In the genomic region with DNA sequence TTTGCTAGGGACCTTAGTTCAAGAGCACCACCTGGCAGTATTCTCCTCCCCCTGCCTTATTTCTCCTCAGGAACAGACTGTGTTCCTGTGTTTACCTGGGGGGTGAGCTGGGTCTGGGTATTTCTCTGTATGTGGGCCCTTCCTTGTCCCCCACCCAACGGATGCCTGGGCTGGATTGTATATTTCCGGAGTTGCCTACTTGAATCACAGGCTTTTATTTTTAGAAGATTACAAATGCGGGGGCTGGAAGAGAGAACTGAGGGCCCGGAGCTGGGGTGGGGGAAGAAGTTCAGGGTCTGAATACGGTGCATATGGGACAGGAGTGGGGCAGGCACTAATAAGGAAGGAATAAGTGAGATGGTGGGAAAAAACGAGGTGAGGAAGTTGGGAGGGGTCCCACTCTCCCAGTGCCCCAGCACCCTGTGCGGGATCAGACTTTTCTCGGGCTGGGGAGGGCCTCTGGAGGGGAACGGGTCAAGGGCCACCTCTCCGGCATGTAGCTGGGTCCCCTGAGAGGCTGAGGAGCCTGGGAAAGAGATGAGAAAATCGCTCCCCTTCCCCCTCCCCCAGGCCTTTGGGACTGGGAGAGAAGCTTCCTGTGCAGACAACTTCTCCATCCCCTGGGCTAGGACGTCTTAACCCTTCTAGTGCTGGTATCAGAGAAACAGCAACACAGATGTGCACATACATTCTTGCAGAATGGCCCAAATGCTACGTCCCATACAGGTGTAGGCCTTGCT, we compare ENCODE assay signal across 12 cellular contexts. TPM values are rescaled to one million over a fixed set of nuclear protein-coding genes. Genes with fewer than 3 reads are reported as not detected.
DNase-seq lines count a peak whose midpoint lies in the region; ATAC-seq and TF ChIP-seq lines count a peak whose summit lies in the region.
"Had no signal": no experiment of that assay in that cellular context is flagged by ENCODE, and none has a peak within 500 bp of the region (broad histone marks: within the 10 kb centered on the region; RNA-seq: fewer than 3 reads in every experiment).

No MANE protein-coding gene starts in this region.

- no peak for DNase-seq in WTC11 (ENCODE audit: low spot score)
- DNase-seq in left ventricle myocardium superior = peak; percentile 62
- DNase-seq in sigmoid colon = no peak
- no peak for DNase-seq in DMS 273 (lab: John Stamatoyannopoulos, UW; ENCODE audit: unreplicated experiment)
- DNase-seq in putamen (ENCODE audit: low spot score) = no peak
- DNase-seq in CD8-positive, alpha-beta memory T cell = no peak
- DNase-seq: MG63; stimulated activated naive CD4-positive, alpha-beta T cell treated with Interleukin-2 at 50 U/mL for 16 hours had no signal

- H3K27me3 Mint-ChIP-seq in WTC11 (ENCODE audit: low read depth) = peaks cover 8% of the 10 kb centered on the region
- H3K27me3 Mint-ChIP-seq in CD8-positive, alpha-beta memory T cell = peaks cover 10 to 61% of the 10 kb centered on the region in 2 donors

- peaks cover 18% of the 10 kb centered on the region for H3F3A ChIP-seq in DOHH2 (ENCODE audit: control insufficient read depth, insufficient read depth)

- peak overlapping the region; percentile 96 for H3K27ac Mint-ChIP-seq in WTC11
- no peak overlapping the region for H3K27ac Mint-ChIP-seq in CD8-positive, alpha-beta memory T cell
- H3K27ac Mint-ChIP-seq: activated T-helper 2 cell treated with anti-CD3 and anti-CD28 coated beads, Interferon-gamma antibody, Interleukin-2, Interleukin-4, amounts not matched to agents 10 μg/mL and 5 μg/mL and 100 μg/mL, durations not matched to agents 14 hours and 24 hours and 36 hours had no signal

- peak; percentile 5; the same call in 1 of the 2 replicates for ATAC-seq in WTC11
- peak; percentile 79 for ATAC-seq in left ventricle myocardium superior
- ATAC-seq in SK-N-SH treated with all-trans-retinoic acid at 6 μM for 48 hours = no peak
- ATAC-seq: left lobe of liver had no signal

- peak overlapping the region; percentile 29; the same call in 1 of the 2 replicates for H3K4me3 Mint-ChIP-seq in WTC11
- no peak overlapping the region for H3K4me3 Mint-ChIP-seq in CD8-positive, alpha-beta memory T cell

- H3K4me3 ChIP-seq in DOHH2 (ENCODE audit: low read length) = peak overlapping the region; percentile 70
- no peak overlapping the region for H3K4me3 ChIP-seq in sigmoid colon
- H3K4me3 ChIP-seq in CD8-positive, alpha-beta memory T cell (ENCODE audit: low read length) = no peak overlapping the region
- H3K4me3 ChIP-seq: MG63 had no signal

- H3K36me3 ChIP-seq in DOHH2 (ENCODE audit: control insufficient read depth, low read length) (no peaks in the 10 kb centered on the region), sigmoid colon (no peaks in the 10 kb centered on the region)
- H3K36me3 ChIP-seq in CD8-positive, alpha-beta memory T cell (ENCODE audit: insufficient read depth, low read length) = no peaks in the 10 kb centered on the region
- H3K36me3 ChIP-seq: MG63 had no signal

- peaks cover 13% of the 10 kb centered on the region for H3K79me2 ChIP-seq in DOHH2 (ENCODE audit: control insufficient read depth, low read length)

- peaks cover 8% of the 10 kb centered on the region for H3K36me3 Mint-ChIP-seq in WTC11
- H3K36me3 Mint-ChIP-seq in CD8-positive, alpha-beta memory T cell = no peaks in the 10 kb centered on the region

- no peak for TF ChIP-seq EP300 in sigmoid colon (IDR thresholded peaks at IDR 0.05)

- intact Hi-C loops in left ventricle myocardium superior (cut with micrococcal nuclease) (no loop called here), sigmoid colon (cut with DNase I) (no loop called here)

- TF ChIP-seq CTCF in DOHH2 (IDR thresholded peaks at IDR 0.05; ENCODE audit: low read depth, low read length, poor library complexity, severe bottlenecking) (no peak), WTC11 (IDR thresholded peaks at IDR 0.05) (no peak), sigmoid colon (IDR thresholded peaks at IDR 0.05) (no peak)

- no peaks in the 10 kb centered on the region for H4K20me1 ChIP-seq in DOHH2 (ENCODE audit: control insufficient read depth, insufficient read depth, low read depth, low read length)

- peak overlapping the region; percentile 93 for H3K4me2 ChIP-seq in DOHH2 (ENCODE audit: low read length)

- H3K9me3 ChIP-seq in DOHH2 (ENCODE audit: control insufficient read depth, insufficient read depth, low read length) (no peaks in the 10 kb centered on the region), sigmoid colon (no peaks in the 10 kb centered on the region)
- H3K9me3 ChIP-seq in CD8-positive, alpha-beta memory T cell (ENCODE audit: low read length) = no peaks in the 10 kb centered on the region
- H3K9me3 ChIP-seq: MG63 had no signal

- POLR2A ChIA-PET in WTC11 (lab: Charles Lee) = interaction anchor here (1.0 to 2.6 kb wide), 4 partner anchors 10 to 42 kb away, joined by 3 to 12 read pairs (median 6); a partner anchor contains a TSS
- POLR2A ChIA-PET in CD8-positive, alpha-beta memory T cell (lab: Charles Lee) = no interaction called here

- CTCF ChIA-PET in WTC11 (lab: Charles Lee) = interaction anchor here (0.9 to 5.8 kb wide), 14 partner anchors 9 to 144 kb away, joined by 3 to 79 read pairs (median 6); a partner anchor contains a TSS
- CTCF ChIA-PET in CD8-positive, alpha-beta memory T cell (lab: Charles Lee) = interaction anchor here (1.1 to 1.5 kb wide), 3 partner anchors 11 to 134 kb away, joined by 3 to 4 read pairs (median 3); no protein-coding TSS in a partner anchor

- WGBS in sigmoid colon, 2 donors = 34 to 71% methylated on average over 13 of the region's 13 CpGs

- H3K4me1 Mint-ChIP-seq in WTC11 = peaks cover 76% of the 10 kb centered on the region
- H3K4me1 Mint-ChIP-seq in CD8-positive, alpha-beta memory T cell = no peaks in the 10 kb centered on the region

- H3K4me1 ChIP-seq in DOHH2 (ENCODE audit: control insufficient read depth, low read length) (peaks cover 72% of the 10 kb centered on the region), sigmoid colon (peaks cover 0 to 6% (median 0%) of the 10 kb centered on the region in 4 donors)
- H3K4me1 ChIP-seq in CD8-positive, alpha-beta memory T cell (ENCODE audit: insufficient read depth, low read length) = peaks cover 7% of the 10 kb centered on the region

- TF ChIP-seq POLR2A in sigmoid colon (IDR thresholded peaks at IDR 0.05) = no peak

- peak overlapping the region; percentile 97 for H3K27ac ChIP-seq in DOHH2 (ENCODE audit: low read depth, low read length)
- H3K27ac ChIP-seq in sigmoid colon = peak overlapping the region in 3 of 4 donors; percentile 2 to 49 (median 45)
- H3K27ac ChIP-seq in CD8-positive, alpha-beta memory T cell (ENCODE audit: low read depth, low read length) = no peak overlapping the region

- H3K27me3 ChIP-seq in DOHH2 (ENCODE audit: control insufficient read depth, low read length) (no peaks in the 10 kb centered on the region), sigmoid colon (peaks cover 0 to 20% (median 0%) of the 10 kb centered on the region in 3 donors)
- H3K27me3 ChIP-seq in CD8-positive, alpha-beta memory T cell (ENCODE audit: insufficient read depth, low read length, poor library complexity, severe bottlenecking) = no peaks in the 10 kb centered on the region

- H3K9me2 ChIP-seq in DOHH2 (replicated peaks; ENCODE audit: control insufficient read depth, low read length) = no peaks in the 10 kb centered on the region

- 0 out of 2 replicates have a peak, but pooled peaks cover 7% of the 10 kb centered on the region for H3K9me3 Mint-ChIP-seq in WTC11
- H3K9me3 Mint-ChIP-seq in CD8-positive, alpha-beta memory T cell = no peaks in the 10 kb centered on the region
- H3K9me3 Mint-ChIP-seq: activated T-helper 2 cell treated with anti-CD3 and anti-CD28 coated beads, Interferon-gamma antibody, Interleukin-2, Interleukin-4, amounts not matched to agents 10 μg/mL and 5 μg/mL and 100 μg/mL, durations not matched to agents 14 hours and 24 hours and 36 hours had no signal

TF ChIP-seq in WTC11, 78 proteins besides CTCF, POLR2A, EP300 and RAD21:
- TF ChIP-seq NR2C2 (CRISPR knock-in tag; IDR thresholded peaks at IDR 0.05) = no peak
- TF ChIP-seq ZNF263 (CRISPR knock-in tag; IDR thresholded peaks at IDR 0.05; ENCODE audit: low read depth) = no peak
- TF ChIP-seq FOXP1 (CRISPR knock-in tag; IDR thresholded peaks at IDR 0.05; ENCODE audit: borderline replicate concordance) = no peak
- TF ChIP-seq GRHL2 (CRISPR knock-in tag; IDR thresholded peaks at IDR 0.05; ENCODE audit: insufficient replicate concordance, severe bottlenecking) = no peak
- no peak for TF ChIP-seq ZNF219 (CRISPR knock-in tag; IDR thresholded peaks at IDR 0.05; ENCODE audit: borderline replicate concordance)
- TF ChIP-seq ZNF232 (CRISPR knock-in tag; IDR thresholded peaks at IDR 0.05) = no peak
- no peak for TF ChIP-seq IRF2 (CRISPR knock-in tag; IDR thresholded peaks at IDR 0.05; ENCODE audit: borderline replicate concordance, low read depth)
- no peak for TF ChIP-seq JUN (CRISPR knock-in tag; IDR thresholded peaks at IDR 0.05)

TF ChIP-seq in SK-N-SH treated with all-trans-retinoic acid at 6 μM for 48 hours, 23 proteins besides CTCF, POLR2A, EP300 and RAD21 (continues in another document):
- TF ChIP-seq ZNF70 (CRISPR knock-in tag; IDR thresholded peaks at IDR 0.05) (no peak), OSR1 (CRISPR knock-in tag; IDR thresholded peaks at IDR 0.05) (no peak), ZFP3 (CRISPR knock-in tag; IDR thresholded peaks at IDR 0.05) (no peak), SNAI2 (CRISPR knock-in tag; IDR thresholded peaks at IDR 0.05) (no peak), TOX (CRISPR knock-in tag; IDR thresholded peaks at IDR 0.05; ENCODE audit: borderline replicate concordance) (no peak), ESRRG (CRISPR knock-in tag; IDR thresholded peaks at IDR 0.05) (no peak), ARNTL (CRISPR knock-in tag; IDR thresholded peaks at IDR 0.05; ENCODE audit: borderline replicate concordance, low read depth) (no peak), ZNF565 (CRISPR knock-in tag; conservative IDR thresholded peaks at IDR 0.05; ENCODE audit: low read depth) (no peak), ZFP30 (CRISPR knock-in tag; IDR thresholded peaks at IDR 0.05) (no peak), RARB (CRISPR knock-in tag; IDR thresholded peaks at IDR 0.05) (no peak)
- TF ChIP-seq, protein P1, sequence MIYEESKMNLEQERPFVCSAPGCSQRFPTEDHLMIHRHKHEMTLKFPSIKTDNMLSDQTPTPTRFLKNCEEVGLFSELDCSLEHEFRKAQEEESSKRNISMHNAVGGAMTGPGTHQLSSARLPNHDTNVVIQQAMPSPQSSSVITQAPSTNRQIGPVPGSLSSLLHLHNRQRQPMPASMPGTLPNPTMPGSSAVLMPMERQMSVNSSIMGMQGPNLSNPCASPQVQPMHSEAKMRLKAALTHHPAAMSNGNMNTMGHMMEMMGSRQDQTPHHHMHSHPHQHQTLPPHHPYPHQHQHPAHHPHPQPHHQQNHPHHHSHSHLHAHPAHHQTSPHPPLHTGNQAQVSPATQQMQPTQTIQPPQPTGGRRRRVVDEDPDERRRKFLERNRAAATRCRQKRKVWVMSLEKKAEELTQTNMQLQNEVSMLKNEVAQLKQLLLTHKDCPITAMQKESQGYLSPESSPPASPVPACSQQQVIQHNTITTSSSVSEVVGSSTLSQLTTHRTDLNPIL (CRISPR knock-in tag; IDR thresholded peaks at IDR 0.05; ENCODE audit: low read depth) = no peak

RNA-seq across cellular contexts. Expression of a gene that starts 42.1 kb away (rescaled TPM):
- 105 to 108 TPM (median 108 TPM) in 3 replicates for total RNA-seq in WTC11 (2021)
- 17.2 TPM for total RNA-seq in left ventricle myocardium superior
- total RNA-seq in sigmoid colon = 10 to 100 TPM in 3 of 4 donors, 1 to 10 TPM in 1; 8.6 to 19.4 (median 13.4) TPM
- polyA plus RNA-seq in sigmoid colon = 10 to 100 TPM in 2 of 3 donors, 1 to 10 TPM in 1; 9.0 to 47.2 (median 11.8) TPM
- total RNA-seq in CD8-positive, alpha-beta memory T cell = not detected
- polyA plus RNA-seq in CD8-positive, alpha-beta memory T cell = 0.54 TPM
- total RNA-seq: activated T-helper 2 cell treated with anti-CD3 and anti-CD28 coated beads, Interferon-gamma antibody, Interleukin-2, Interleukin-4, amounts not matched to agents 10 μg/mL and 5 μg/mL and 100 μg/mL, durations not matched to agents 14 hours and 24 hours and 36 hours had no signal

Comparison
In these comparisons a context has a peak if more than half of its experiments do, and no peak if none do; other contexts are left out.
1. RNA of a gene that starts 42.1 kb away (total RNA-seq): 105 to 108 TPM in WTC11, 17.2 TPM in left ventricle myocardium superior (single experiment) and 8.6 to 19.4 TPM in sigmoid colon; not detected in CD8-positive, alpha-beta memory T cell; every median in the first group is over 4 times any median in the second.